Comparison of ENCODE assay signal across 17 cellular contexts in the genomic region with DNA sequence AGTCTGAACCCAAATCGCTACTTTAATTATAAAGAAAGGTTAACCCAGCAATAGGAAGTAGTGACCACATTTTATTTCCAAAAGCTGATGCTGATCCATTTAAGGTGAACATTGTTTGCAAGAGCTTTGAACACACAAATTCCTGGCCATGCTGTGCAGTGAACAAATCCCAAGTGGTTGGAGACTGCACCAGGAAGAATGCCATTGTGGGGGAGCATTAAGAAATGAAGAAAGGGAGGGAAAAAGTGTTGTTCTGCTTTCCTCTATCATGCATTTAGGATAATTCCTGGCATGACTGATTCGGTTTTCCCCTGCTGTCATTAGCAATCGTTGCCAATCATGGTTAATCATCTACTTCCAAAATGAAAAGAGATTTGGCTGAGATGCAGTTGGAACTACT.
DNase-seq lines count a peak whose midpoint lies in the region; ATAC-seq and TF ChIP-seq lines count a peak whose summit lies in the region.
"Had no signal": no experiment of that assay in that cellular context is flagged by ENCODE, and none has a peak within 500 bp of the region (broad histone marks: within the 10 kb centered on the region; RNA-seq: fewer than 3 reads in every experiment).

No MANE protein-coding gene starts in this region.

- no peak overlapping the region for H3K9ac ChIP-seq in neural progenitor cell
- H3K9ac ChIP-seq: BLaER1 had no signal

- H3K4me3 Mint-ChIP-seq in neural progenitor cell = no peak overlapping the region
- H3K4me3 Mint-ChIP-seq: CD14-positive monocyte; CD4-positive, alpha-beta memory T cell; H9 had no signal

- intact Hi-C loops in A673 (cut with micrococcal nuclease; ENCODE audit: unreplicated experiment) = no loop called here

- ATAC-seq in GM18511 (IDR thresholded peaks at IDR 0.05; ENCODE audit: unreplicated experiment) = no peak

- peak overlapping the region; percentile 65 for H3K4me2 ChIP-seq in neural progenitor cell
- H3K4me2 ChIP-seq: BLaER1 had no signal

- no peaks in the 10 kb centered on the region for H4K20me1 ChIP-seq in neural progenitor cell (ENCODE audit: low read depth)
- H4K20me1 ChIP-seq: BLaER1 had no signal

- no TSS peak for BruUV-seq in A673 (replicated peaks; lab: Mats Ljungman, UMichigan)

- H3K27ac ChIP-seq in A673 (ENCODE audit: low read depth, low read length, poor library complexity, severe bottlenecking) = no peak overlapping the region
- H3K27ac ChIP-seq in neural progenitor cell = peak overlapping the region; percentile 92
- H3K27ac ChIP-seq: BLaER1 had no signal

- H3K27me3 Mint-ChIP-seq in neural progenitor cell (ENCODE audit: insufficient read depth, low read depth) = peaks cover 5% of the 10 kb centered on the region

- no peak overlapping the region for H2AFZ ChIP-seq in neural progenitor cell (replicated peaks)

- peaks cover 37% of the 10 kb centered on the region for H3K4me1 Mint-ChIP-seq in neural progenitor cell
- H3K4me1 Mint-ChIP-seq: CD14-positive monocyte; CD4-positive, alpha-beta memory T cell had no signal

- no peak overlapping the region for H3K27ac Mint-ChIP-seq in neural progenitor cell
- H3K27ac Mint-ChIP-seq: CD14-positive monocyte; CD4-positive, alpha-beta memory T cell; H9 had no signal

- H3K36me3 ChIP-seq in A673 (ENCODE audit: insufficient read depth, low read length, poor library complexity, severe bottlenecking) (no peaks in the 10 kb centered on the region), neural progenitor cell (no peaks in the 10 kb centered on the region)
- H3K36me3 ChIP-seq: BLaER1 had no signal

- DNase-seq in A673 (ENCODE audit: low spot score) = peak; percentile 4
- peak; percentile 5 for DNase-seq in Ammon's horn (ENCODE audit: low spot score)
- DNase-seq in astrocyte of the cerebellum (ENCODE audit: low read depth) = peak; percentile 16
- DNase-seq in neural progenitor cell (ENCODE audit: low spot score) = peak; percentile 70
- no peak for DNase-seq in amygdala (lab: John Stamatoyannopoulos, UW)
- DNase-seq in NCI-H1417 (lab: John Stamatoyannopoulos, UW) = no peak
- DNase-seq: AML-193; Calu3; CD4-positive, alpha-beta memory T cell; DMS79 treated with DMSO at 0.1 percent for 48 hours; GF-D8; GOT3; H9; IMR-90 had no signal

- no peak overlapping the region for H3K4me3 ChIP-seq in A673 (ENCODE audit: low read depth, low read length, poor library complexity, severe bottlenecking)
- H3K4me3 ChIP-seq in astrocyte of the cerebellum (ENCODE audit: low read depth, low read length) = no peak overlapping the region
- no peak overlapping the region for H3K4me3 ChIP-seq in neural progenitor cell
- H3K4me3 ChIP-seq: BLaER1 had no signal

- H3K36me3 Mint-ChIP-seq in neural progenitor cell = peaks cover 4% of the 10 kb centered on the region
- H3K36me3 Mint-ChIP-seq: CD14-positive monocyte; CD4-positive, alpha-beta memory T cell had no signal

- peaks cover 21% of the 10 kb centered on the region for H3K9me3 Mint-ChIP-seq in neural progenitor cell

- H3K9me3 ChIP-seq in A673 (ENCODE audit: low read depth, low read length, poor library complexity, severe bottlenecking) (no peaks in the 10 kb centered on the region), neural progenitor cell (ENCODE audit: low read depth) (peaks cover 12% of the 10 kb centered on the region)

- in situ Hi-C loops in astrocyte of the cerebellum (cut with HindIII; ENCODE audit: low sequenced_read_pairs) = no loop called here

- POLR2A ChIA-PET in A673 (lab: Charles Lee; ENCODE audit: low non-redundant PET) = no interaction called here

- CTCF ChIA-PET in A673 (lab: Charles Lee) = no interaction called here

- no peaks in the 10 kb centered on the region for H3K27me3 ChIP-seq in A673 (replicated peaks; ENCODE audit: insufficient read depth, low read depth, low read length, poor library complexity)
- no peaks in the 10 kb centered on the region for H3K27me3 ChIP-seq in neural progenitor cell
- H3K27me3 ChIP-seq: BLaER1 had no signal

- no peak for TF ChIP-seq CTCF in A673 (conservative IDR thresholded peaks at IDR 0.05; ENCODE audit: low read depth, low read length)
- TF ChIP-seq CTCF in astrocyte of the cerebellum (IDR thresholded peaks at IDR 0.05; ENCODE audit: low read depth, low read length, missing control alignments) = no peak
- no peak for TF ChIP-seq CTCF in neural progenitor cell (IDR thresholded peaks at IDR 0.05)

- H3K79me2 ChIP-seq in neural progenitor cell (ENCODE audit: low read depth) = no peaks in the 10 kb centered on the region

- H3F3A ChIP-seq in neural progenitor cell (ENCODE audit: low read depth) = peaks cover 59% of the 10 kb centered on the region

- H3K4me1 ChIP-seq in A673 (ENCODE audit: insufficient read depth, low read length, poor library complexity, severe bottlenecking) (no peaks in the 10 kb centered on the region), neural progenitor cell (peaks cover 59% of the 10 kb centered on the region)
- H3K4me1 ChIP-seq: BLaER1 had no signal

Comparison
In these comparisons a context has a peak if more than half of its experiments do, and no peak if none do; other contexts are left out.
1. DNase-seq: peak in A673 (single experiment), Ammon's horn (single experiment), astrocyte of the cerebellum (single experiment) and neural progenitor cell (single experiment); none in amygdala (0 of 56) and NCI-H1417 (0 of 3).